Comparison of ENCODE assay signal across 8 cellular contexts in genomic region chr12:30694971-30695326, GRCh38. TPM values are rescaled to one million over a fixed set of nuclear protein-coding genes. Genes with fewer than 3 reads are reported as not detected.
DNase-seq lines count a peak whose midpoint lies in the region; ATAC-seq and TF ChIP-seq lines count a peak whose summit lies in the region.

No MANE protein-coding gene starts in this region.

- POLR2A ChIA-PET in RWPE1 (lab: Yijun Ruan, JAX; ENCODE audit: low non-redundant PET): interaction anchor here (1.3 kb wide), 1 partner anchor 61 kb away, joined by 3 read pairs; no protein-coding TSS in a partner anchor

- peak; percentile 28 for ATAC-seq in HG03354 (IDR thresholded peaks at IDR 0.05; ENCODE audit: poor library complexity, severe bottlenecking, unreplicated experiment)
- ATAC-seq in HG03469 (IDR thresholded peaks at IDR 0.05; ENCODE audit: unreplicated experiment): no peak

- CTCF ChIA-PET in RWPE1 (lab: Yijun Ruan, JAX): interaction anchor here (0.6 to 0.9 kb wide), 4 partner anchors 15 to 130 kb away, joined by 3 to 5 read pairs (median 4); no protein-coding TSS in a partner anchor

- H3K9me3 Mint-ChIP-seq in dendritic cell treated with granulocyte-macrophage colony-stimulating factor and Interleukin-4, amounts not matched to agents 40 ng/mL and 50 ng/mL, for 4 days: no peaks in the 10 kb centered on the region

- peaks cover 4% of the 10 kb centered on the region for H3K27me3 Mint-ChIP-seq in dendritic cell treated with granulocyte-macrophage colony-stimulating factor and Interleukin-4, amounts not matched to agents 40 ng/mL and 50 ng/mL, for 4 days

- H3K36me3 Mint-ChIP-seq in dendritic cell treated with granulocyte-macrophage colony-stimulating factor and Interleukin-4, amounts not matched to agents 40 ng/mL and 50 ng/mL, for 4 days (ENCODE audit: low read depth): peaks cover 23% of the 10 kb centered on the region

- H3K4me3 Mint-ChIP-seq in dendritic cell treated with granulocyte-macrophage colony-stimulating factor and Interleukin-4, amounts not matched to agents 40 ng/mL and 50 ng/mL, for 4 days: peak overlapping the region; percentile 91

- H3K9ac ChIP-seq in liver (ENCODE audit: low read depth in 1 of 2, low read length in 2 of 2) (peak overlapping the region; percentile 89 to 92), subcutaneous abdominal adipose tissue (ENCODE audit: low read length in 5 of 5) (peak overlapping the region; percentile 60 to 100 (median 98))

- H3K27ac ChIP-seq in RWPE1 (peak overlapping the region; percentile 79), liver (ENCODE audit: low read depth in 1 of 2, low read length in 2 of 2) (peak overlapping the region; percentile 81 to 84), subcutaneous abdominal adipose tissue (ENCODE audit: low read depth, low read length) (peak overlapping the region; percentile 45)

- H3K9me3 ChIP-seq in liver (ENCODE audit: control insufficient read depth in 4 of 4, low read length in 3 of 4): no peaks in the 10 kb centered on the region
- H3K9me3 ChIP-seq in subcutaneous abdominal adipose tissue (ENCODE audit: control insufficient read depth in 5 of 5, low read length in 5 of 5): no peaks in the 10 kb centered on the region

- no peaks in the 10 kb centered on the region for H3K27me3 ChIP-seq in liver (ENCODE audit: control insufficient read depth in 4 of 4, insufficient read depth in 4 of 4, low read length in 3 of 4)
- no peaks in the 10 kb centered on the region for H3K27me3 ChIP-seq in subcutaneous abdominal adipose tissue (ENCODE audit: control insufficient read depth in 5 of 5, insufficient read depth in 4 of 5, low read length in 5 of 5)

- no peak for TF ChIP-seq CTCF in GM12865 (IDR thresholded peaks at IDR 0.05; ENCODE audit: insufficient read depth, low read depth, low read length, missing control alignments)
- no peak for TF ChIP-seq CTCF in RWPE1 (conservative IDR thresholded peaks at IDR 0.05; ENCODE audit: low read depth)
- no peak for TF ChIP-seq CTCF in liver (IDR thresholded peaks at IDR 0.05; ENCODE audit: low read depth, low read length, missing input control)

- H3K4me3 ChIP-seq in GM12865 (ENCODE audit: low read depth, low read length) (peak overlapping the region; percentile 95), liver (ENCODE audit: low read depth in 1 of 3, low read length in 3 of 3) (peak overlapping the region; percentile 72 to 93 (median 82)), subcutaneous abdominal adipose tissue (ENCODE audit: low read depth in 1 of 5, low read length in 5 of 5) (peak overlapping the region; percentile 92 to 99 (median 98))

- TF ChIP-seq RAD21 in liver (IDR thresholded peaks at IDR 0.05): peak in 1 of 2 donors; percentile 48

- peaks cover 33% of the 10 kb centered on the region for H3K4me1 Mint-ChIP-seq in dendritic cell treated with granulocyte-macrophage colony-stimulating factor and Interleukin-4, amounts not matched to agents 40 ng/mL and 50 ng/mL, for 4 days (ENCODE audit: low read depth)

- peak; percentile 54 for DNase-seq in AG08396 (ENCODE audit: low spot score)
- peak; percentile 29 for DNase-seq in GM12865 (ENCODE audit: low read depth)
- DNase-seq in RWPE1 (ENCODE audit: low spot score): peak; percentile 67

- peak overlapping the region; percentile 90 for H3K27ac Mint-ChIP-seq in dendritic cell treated with granulocyte-macrophage colony-stimulating factor and Interleukin-4, amounts not matched to agents 40 ng/mL and 50 ng/mL, for 4 days

- H3K4me1 ChIP-seq in liver (ENCODE audit: control insufficient read depth in 4 of 4, insufficient read depth in 4 of 4, low read length in 3 of 4) (peaks cover 0 to 32% (median 16%) of the 10 kb centered on the region in 4 donors), subcutaneous abdominal adipose tissue (ENCODE audit: control insufficient read depth in 5 of 5, insufficient read depth in 5 of 5, low read length in 5 of 5) (peaks cover 0 to 46% (median 38%) of the 10 kb centered on the region in 5 donors)

- intact Hi-C loops in dendritic cell treated with granulocyte-macrophage colony-stimulating factor and Interleukin-4, amounts not matched to agents 40 ng/mL and 50 ng/mL, for 4 days (cut with micrococcal nuclease): loop anchor here (1.0 to 5.0 kb wide), 3 partner anchors 16 to 1313 kb away; partner anchors contain the start of gene ERGIC2

- H3K36me3 ChIP-seq in liver (ENCODE audit: control insufficient read depth in 4 of 4, insufficient read depth in 3 of 4, low read depth in 1 of 4, low read length in 3 of 4): no peaks in the 10 kb centered on the region
- H3K36me3 ChIP-seq in subcutaneous abdominal adipose tissue (ENCODE audit: control insufficient read depth in 5 of 5, insufficient read depth in 5 of 5, low read length in 5 of 5): no peaks in the 10 kb centered on the region

- under 1% methylated on average over 10 of the region's 10 CpGs for WGBS in liver

TF ChIP-seq in liver, 16 proteins besides CTCF, POLR2A, EP300 and RAD21:
- TF ChIP-seq HNF4G (IDR thresholded peaks at IDR 0.05): no peak
- TF ChIP-seq MAX (IDR thresholded peaks at IDR 0.05): no peak
- TF ChIP-seq NR2F2 (IDR thresholded peaks at IDR 0.05): no peak
- TF ChIP-seq HNF4A (conservative IDR thresholded peaks at IDR 0.05): no peak
- no peak for TF ChIP-seq ZBTB33 (IDR thresholded peaks at IDR 0.05)
- TF ChIP-seq SP1 (IDR thresholded peaks at IDR 0.05): no peak
- TF ChIP-seq FOXA1 (IDR thresholded peaks at IDR 0.05): no peak
- TF ChIP-seq FOXA2 (IDR thresholded peaks at IDR 0.05): no peak
- TF ChIP-seq JUND (IDR thresholded peaks at IDR 0.05): no peak
- TF ChIP-seq TAF1 (conservative IDR thresholded peaks at IDR 0.05): no peak
- no peak for TF ChIP-seq REST (IDR thresholded peaks at IDR 0.05)
- no peak for TF ChIP-seq RXRA (IDR thresholded peaks at IDR 0.05)
- no peak for TF ChIP-seq YY1 (IDR thresholded peaks at IDR 0.05)
- no peak for TF ChIP-seq EGR1 (IDR thresholded peaks at IDR 0.05; ENCODE audit: low read depth in 2 of 2)
- no peak for TF ChIP-seq ATF3 (IDR thresholded peaks at IDR 0.05)
TF ChIP-seq in liver: peak in this region for 0.

RNA-seq across cellular contexts. Expression of gene IPO8, which starts 0.7 kb away (rescaled TPM):
- 10 to 100 TPM; 22.2 to 33.0 TPM for total RNA-seq in liver
- 10 to 100 TPM in 1 of 2 donors, 1 to 10 TPM in 1; 8.0 to 14.5 TPM for polyA plus RNA-seq in liver

RNA-seq across cellular contexts. Expression of gene CAPRIN2, which starts 59.8 kb away (rescaled TPM):
- 10 to 100 TPM; 13.5 to 14.8 TPM for total RNA-seq in liver
- polyA plus RNA-seq in liver: 1 to 10 TPM; 4.6 to 5.3 TPM
